ENCODE assay signal across 3 cellular contexts in the genomic region with DNA sequence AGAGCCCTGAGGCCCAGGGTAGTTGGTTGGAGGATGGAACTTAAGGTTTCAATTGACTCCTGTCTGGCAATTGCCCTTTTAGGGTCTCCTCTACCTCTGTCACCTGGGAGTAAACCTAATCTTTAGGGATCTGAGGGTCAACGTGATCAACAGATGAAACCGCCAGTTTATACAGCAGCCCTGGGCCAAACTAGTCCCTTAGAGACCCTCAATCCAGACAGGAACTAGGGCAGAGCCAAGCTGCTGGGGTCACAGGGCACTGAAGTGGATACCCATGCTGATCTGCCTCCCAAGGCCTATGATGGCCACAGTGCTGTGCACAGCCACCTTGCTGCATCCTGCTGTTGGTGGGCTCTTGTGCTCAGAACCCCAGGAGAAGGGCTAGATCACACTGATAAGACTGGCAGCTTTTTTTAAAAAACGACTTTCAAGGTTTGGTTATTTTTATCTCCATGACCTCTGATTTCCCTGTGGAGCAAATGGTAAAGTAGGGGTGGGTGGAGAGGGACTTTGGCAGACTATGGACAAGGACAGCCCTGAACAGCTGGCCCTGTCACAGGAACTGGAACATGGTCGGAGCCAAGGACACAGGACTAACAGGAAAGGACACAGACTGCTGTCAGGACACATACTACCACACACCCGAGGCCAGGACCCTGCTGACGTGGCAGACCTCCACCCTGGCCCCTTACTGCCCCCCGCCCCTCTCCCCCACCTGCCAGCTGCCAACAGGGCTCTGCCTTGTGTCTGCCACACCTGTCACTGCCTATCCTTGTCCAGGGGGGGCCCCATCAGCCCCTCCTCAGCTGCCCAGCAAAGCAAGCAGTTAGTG.
A peak's percentile ranks its signal among the peaks of the same experiment; 100 is the strongest.
TF ChIP-seq lines count a peak whose summit lies in the region.

No MANE protein-coding gene starts in this region.

TF ChIP-seq in SK-N-SH, 30 proteins besides CTCF, POLR2A, EP300 and RAD21:
- no peak for TF ChIP-seq SMC3 (IDR thresholded peaks at IDR 0.05; ENCODE audit: low read depth, low read length)
- TF ChIP-seq RFX5 (IDR thresholded peaks at IDR 0.05; ENCODE audit: low read length), result no peak
- no peak for TF ChIP-seq NRF1 (IDR thresholded peaks at IDR 0.05; ENCODE audit: low read depth, low read length)
- TF ChIP-seq YY1 (IDR thresholded peaks at IDR 0.05; ENCODE audit: low read depth), result no peak
- no peak for TF ChIP-seq TAF1 (IDR thresholded peaks at IDR 0.05; ENCODE audit: borderline replicate concordance, low read depth, low read length)

TF ChIP-seq in SK-N-SH treated with all-trans-retinoic acid at 6 μM for 48 hours, 23 proteins besides CTCF, POLR2A, EP300 and RAD21:
- no peak for TF ChIP-seq RARB (CRISPR knock-in tag; IDR thresholded peaks at IDR 0.05)
- TF ChIP-seq, protein P1, sequence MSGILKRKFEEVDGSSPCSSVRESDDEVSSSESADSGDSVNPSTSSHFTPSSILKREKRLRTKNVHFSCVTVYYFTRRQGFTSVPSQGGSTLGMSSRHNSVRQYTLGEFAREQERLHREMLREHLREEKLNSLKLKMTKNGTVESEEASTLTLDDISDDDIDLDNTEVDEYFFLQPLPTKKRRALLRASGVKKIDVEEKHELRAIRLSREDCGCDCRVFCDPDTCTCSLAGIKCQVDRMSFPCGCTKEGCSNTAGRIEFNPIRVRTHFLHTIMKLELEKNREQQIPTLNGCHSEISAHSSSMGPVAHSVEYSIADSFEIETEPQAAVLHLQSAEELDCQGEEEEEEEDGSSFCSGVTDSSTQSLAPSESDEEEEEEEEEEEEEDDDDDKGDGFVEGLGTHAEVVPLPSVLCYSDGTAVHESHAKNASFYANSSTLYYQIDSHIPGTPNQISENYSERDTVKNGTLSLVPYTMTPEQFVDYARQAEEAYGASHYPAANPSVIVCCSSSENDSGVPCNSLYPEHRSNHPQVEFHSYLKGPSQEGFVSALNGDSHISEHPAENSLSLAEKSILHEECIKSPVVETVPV (CRISPR knock-in tag; IDR thresholded peaks at IDR 0.05), result no peak
- no peak for TF ChIP-seq ZFP3 (CRISPR knock-in tag; IDR thresholded peaks at IDR 0.05)
- no peak for TF ChIP-seq OSR1 (CRISPR knock-in tag; IDR thresholded peaks at IDR 0.05)
- TF ChIP-seq ZC3H10 (CRISPR knock-in tag; IDR thresholded peaks at IDR 0.05), result no peak
- no peak for TF ChIP-seq BACH2 (CRISPR knock-in tag; IDR thresholded peaks at IDR 0.05; ENCODE audit: borderline replicate concordance)
- TF ChIP-seq TOX (CRISPR knock-in tag; IDR thresholded peaks at IDR 0.05; ENCODE audit: borderline replicate concordance), result no peak
- no peak for TF ChIP-seq SNAI2 (CRISPR knock-in tag; IDR thresholded peaks at IDR 0.05)
- TF ChIP-seq CSDC2 (CRISPR knock-in tag; IDR thresholded peaks at IDR 0.05), result no peak
- TF ChIP-seq, protein P2, sequence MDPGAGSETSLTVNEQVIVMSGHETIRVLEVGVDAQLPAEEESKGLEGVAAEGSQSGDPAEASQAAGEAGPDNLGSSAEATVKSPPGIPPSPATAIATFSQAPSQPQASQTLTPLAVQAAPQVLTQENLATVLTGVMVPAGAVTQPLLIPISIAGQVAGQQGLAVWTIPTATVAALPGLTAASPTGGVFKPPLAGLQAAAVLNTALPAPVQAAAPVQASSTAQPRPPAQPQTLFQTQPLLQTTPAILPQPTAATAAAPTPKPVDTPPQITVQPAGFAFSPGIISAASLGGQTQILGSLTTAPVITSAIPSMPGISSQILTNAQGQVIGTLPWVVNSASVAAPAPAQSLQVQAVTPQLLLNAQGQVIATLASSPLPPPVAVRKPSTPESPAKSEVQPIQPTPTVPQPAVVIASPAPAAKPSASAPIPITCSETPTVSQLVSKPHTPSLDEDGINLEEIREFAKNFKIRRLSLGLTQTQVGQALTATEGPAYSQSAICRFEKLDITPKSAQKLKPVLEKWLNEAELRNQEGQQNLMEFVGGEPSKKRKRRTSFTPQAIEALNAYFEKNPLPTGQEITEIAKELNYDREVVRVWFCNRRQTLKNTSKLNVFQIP (CRISPR knock-in tag; IDR thresholded peaks at IDR 0.05; ENCODE audit: borderline replicate concordance, low read depth), result no peak
- TF ChIP-seq TSHZ2 (CRISPR knock-in tag; IDR thresholded peaks at IDR 0.05), result no peak
- TF ChIP-seq ZNF565 (CRISPR knock-in tag; conservative IDR thresholded peaks at IDR 0.05; ENCODE audit: low read depth), result no peak
- no peak for TF ChIP-seq ZFP30 (CRISPR knock-in tag; IDR thresholded peaks at IDR 0.05)
- TF ChIP-seq ISL1 (CRISPR knock-in tag; IDR thresholded peaks at IDR 0.05), result no peak

TF ChIP-seq in HepG2, 621 proteins besides CTCF, POLR2A, EP300 and RAD21 (continues in another document):
- TF ChIP-seq HOXA3 (CRISPR knock-in tag; IDR thresholded peaks at IDR 0.05), result peak; percentile 75
- no peak for TF ChIP-seq GTF2F1 (IDR thresholded peaks at IDR 0.05; ENCODE audit: low read length)
- TF ChIP-seq SALL1 (CRISPR knock-in tag; IDR thresholded peaks at IDR 0.05), result peak; percentile 83
- 0 out of 2 replicates have a peak, but pooled peaks have one; percentile 6 for TF ChIP-seq ZNF281 (CRISPR knock-in tag; IDR thresholded peaks at IDR 0.05; ENCODE audit: borderline replicate concordance)
- 0 out of 2 replicates have a peak, but pooled peaks have one; percentile 57 for TF ChIP-seq THAP7 (CRISPR knock-in tag; IDR thresholded peaks at IDR 0.05)
- peak; percentile 71 for TF ChIP-seq ARID5B (CRISPR knock-in tag; IDR thresholded peaks at IDR 0.05)
- peak; percentile 42; the same call in 1 of the 2 replicates for TF ChIP-seq ZNF264 (CRISPR knock-in tag; IDR thresholded peaks at IDR 0.05)
- no peak for TF ChIP-seq ZNF564 (CRISPR knock-in tag; IDR thresholded peaks at IDR 0.05)
- peak; percentile 53; the same call in 1 of the 2 replicates for TF ChIP-seq ZNF839 (CRISPR knock-in tag; IDR thresholded peaks at IDR 0.05; ENCODE audit: borderline replicate concordance)
- TF ChIP-seq, protein P3, sequence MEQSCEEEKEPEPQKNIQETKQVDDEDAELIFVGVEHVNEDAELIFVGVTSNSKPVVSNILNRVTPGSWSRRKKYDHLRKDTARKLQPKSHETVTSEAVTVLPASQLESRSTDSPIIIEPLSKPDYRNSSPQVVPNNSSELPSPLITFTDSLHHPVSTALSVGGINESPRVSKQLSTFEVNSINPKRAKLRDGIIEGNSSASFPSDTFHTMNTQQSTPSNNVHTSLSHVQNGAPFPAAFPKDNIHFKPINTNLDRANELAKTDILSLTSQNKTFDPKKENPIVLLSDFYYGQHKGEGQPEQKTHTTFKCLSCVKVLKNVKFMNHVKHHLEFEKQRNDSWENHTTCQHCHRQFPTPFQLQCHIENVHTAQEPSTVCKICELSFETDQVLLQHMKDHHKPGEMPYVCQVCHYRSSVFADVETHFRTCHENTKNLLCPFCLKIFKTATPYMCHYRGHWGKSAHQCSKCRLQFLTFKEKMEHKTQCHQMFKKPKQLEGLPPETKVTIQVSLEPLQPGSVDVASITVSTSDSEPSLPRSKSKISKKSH (CRISPR knock-in tag; IDR thresholded peaks at IDR 0.05; ENCODE audit: borderline replicate concordance), result peak; percentile 69; the same call in 1 of the 2 replicates
- TF ChIP-seq ZFY (CRISPR knock-in tag; IDR thresholded peaks at IDR 0.05), result peak; percentile 53; the same call in 1 of the 2 replicates
- no peak; the same call in 1 of the 2 replicates for TF ChIP-seq FOXO1 (CRISPR knock-in tag; IDR thresholded peaks at IDR 0.05)
- no peak for TF ChIP-seq CBX2 (IDR thresholded peaks at IDR 0.05; ENCODE audit: low read depth, low read length)
- peak; percentile 58; the same call in 1 of the 2 replicates for TF ChIP-seq CBX2 (CRISPR knock-in tag; IDR thresholded peaks at IDR 0.05; ENCODE audit: low read depth)
- no peak for TF ChIP-seq ZC3H13 (CRISPR knock-in tag; IDR thresholded peaks at IDR 0.05)
- no peak for TF ChIP-seq ZNF670 (CRISPR knock-in tag; IDR thresholded peaks at IDR 0.05; ENCODE audit: borderline replicate concordance)
- peak; percentile 52 for TF ChIP-seq SP4 (CRISPR knock-in tag; IDR thresholded peaks at IDR 0.05)
- TF ChIP-seq ZBTB10 (CRISPR knock-in tag; IDR thresholded peaks at IDR 0.05; ENCODE audit: borderline replicate concordance), result no peak
- no peak for TF ChIP-seq HOXA9 (CRISPR knock-in tag; IDR thresholded peaks at IDR 0.05; ENCODE audit: borderline replicate concordance)
- peak; percentile 37; the same call in 1 of the 2 replicates for TF ChIP-seq ADNP (CRISPR knock-in tag; IDR thresholded peaks at IDR 0.05)
- TF ChIP-seq ZFX (CRISPR knock-in tag; IDR thresholded peaks at IDR 0.05; ENCODE audit: low read depth), result peak; percentile 67; the same call in 1 of the 2 replicates
- TF ChIP-seq SIX1 (CRISPR knock-in tag; IDR thresholded peaks at IDR 0.05; ENCODE audit: borderline replicate concordance), result 0 out of 2 replicates have a peak, but pooled peaks have one; percentile 33
- TF ChIP-seq, protein P4, sequence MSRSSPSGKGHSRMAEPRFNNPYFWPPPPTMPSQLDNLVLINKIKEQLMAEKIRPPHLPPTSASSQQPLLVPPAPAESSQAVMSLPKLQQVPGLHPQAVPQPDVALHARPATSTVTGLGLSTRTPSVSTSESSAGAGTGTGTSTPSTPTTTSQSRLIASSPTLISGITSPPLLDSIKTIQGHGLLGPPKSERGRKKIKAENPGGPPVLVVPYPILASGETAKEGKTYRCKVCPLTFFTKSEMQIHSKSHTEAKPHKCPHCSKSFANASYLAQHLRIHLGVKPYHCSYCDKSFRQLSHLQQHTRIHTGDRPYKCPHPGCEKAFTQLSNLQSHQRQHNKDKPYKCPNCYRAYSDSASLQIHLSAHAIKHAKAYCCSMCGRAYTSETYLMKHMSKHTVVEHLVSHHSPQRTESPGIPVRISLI (CRISPR knock-in tag; IDR thresholded peaks at IDR 0.05; ENCODE audit: borderline replicate concordance), result peak; percentile 59; the same call in 1 of the 2 replicates
- TF ChIP-seq ZBTB1 (CRISPR knock-in tag; IDR thresholded peaks at IDR 0.05; ENCODE audit: borderline replicate concordance), result no peak
- TF ChIP-seq ZNF788 (CRISPR knock-in tag; IDR thresholded peaks at IDR 0.05; ENCODE audit: borderline replicate concordance), result peak; percentile 90
- TF ChIP-seq THAP11 (CRISPR knock-in tag; IDR thresholded peaks at IDR 0.05), result peak; percentile 29; the same call in 1 of the 2 replicates
- no peak for TF ChIP-seq MXD1 (CRISPR knock-in tag; IDR thresholded peaks at IDR 0.05)
